Comparison of ENCODE assay signal across 8 cellular contexts in the genomic region with DNA sequence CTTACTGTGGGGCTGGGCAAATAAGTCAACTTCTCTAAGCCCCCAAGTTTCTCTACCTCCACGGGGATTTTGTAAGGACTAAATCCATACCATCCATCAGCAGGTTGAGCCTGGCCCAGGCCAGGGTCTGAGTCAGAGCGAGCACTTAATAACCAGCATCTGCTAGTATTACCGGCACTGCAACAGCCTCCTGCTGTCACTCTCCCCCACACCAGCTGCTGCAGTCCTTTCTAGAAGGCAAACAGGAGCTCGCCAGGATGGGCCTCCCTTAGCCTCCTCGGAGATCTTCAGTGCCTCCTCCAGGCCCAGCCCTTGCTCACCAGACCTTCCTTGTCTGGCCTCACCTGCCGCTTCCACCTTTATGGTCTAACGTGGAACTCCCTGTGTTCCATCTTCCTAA. TPM values are rescaled to one million over a fixed set of nuclear protein-coding genes. Genes with fewer than 3 reads are reported as not detected.
A peak's percentile ranks its signal among the peaks of the same experiment; 100 is the strongest.
DNase-seq lines count a peak whose midpoint lies in the region; ATAC-seq and TF ChIP-seq lines count a peak whose summit lies in the region.

No MANE protein-coding gene starts in this region.

- peaks cover 10 to 12% of the 10 kb centered on the region in 2 donors for H3K36me3 Mint-ChIP-seq in activated naive CD4-positive, alpha-beta T cell treated with anti-CD3 and anti-CD28 coated beads, Interleukin-2, amount 50 U/mL, for 72 hours
- H3K36me3 Mint-ChIP-seq in mesothelial cell of epicardium: no peaks in the 10 kb centered on the region
- peaks cover 6% of the 10 kb centered on the region for H3K36me3 Mint-ChIP-seq in type B pancreatic cell

- H3K27ac ChIP-seq in caudate nucleus (ENCODE audit: low read depth, low read length): peak overlapping the region; percentile 19

- DNase-seq in activated naive CD4-positive, alpha-beta T cell treated with anti-CD3 and anti-CD28 coated beads, Interleukin-2, amount 50 U/mL, for 72 hours (ENCODE audit: low spot score in 2 of 2): no peak
- no peak for DNase-seq in activated naive CD4-positive, alpha-beta T cell treated with anti-CD3 and anti-CD28 coated beads, Interleukin-2, amount 50 U/mL, for 16 hours
- DNase-seq in caudate nucleus (lab: John Stamatoyannopoulos, UW): peak in 1 of 61 donors; percentile 75
- DNase-seq in mesothelial cell of epicardium (ENCODE audit: low spot score in 2 of 2, unreplicated experiment in 2 of 2): no peak
- no peak for DNase-seq in type B pancreatic cell (ENCODE audit: extremely low spot score, unreplicated experiment)
- no peak for DNase-seq in NOMO-1 treated with DMSO at 0.1 percent for 48 hours (lab: John Stamatoyannopoulos, UW; ENCODE audit: unreplicated experiment)
- DNase-seq in SIG-M5 (lab: John Stamatoyannopoulos, UW): no peak

- H3K4me3 Mint-ChIP-seq in mesothelial cell of epicardium (no peak overlapping the region), type B pancreatic cell (peak overlapping the region; percentile 95)

- TF ChIP-seq CTCF in mesothelial cell of epicardium (IDR thresholded peaks at IDR 0.05; ENCODE audit: unreplicated experiment): no peak
- TF ChIP-seq CTCF in type B pancreatic cell (conservative IDR thresholded peaks at IDR 0.05): no peak

- no peak for ATAC-seq in activated naive CD4-positive, alpha-beta T cell treated with anti-CD3 and anti-CD28 coated beads, Interleukin-2, amount 50 U/mL, for 72 hours
- ATAC-seq in GM18861 (IDR thresholded peaks at IDR 0.05; ENCODE audit: unreplicated experiment): no peak

- H3K9me3 Mint-ChIP-seq in activated naive CD4-positive, alpha-beta T cell treated with anti-CD3 and anti-CD28 coated beads, Interleukin-2, amount 50 U/mL, for 72 hours: no peaks in the 10 kb centered on the region
- H3K9me3 Mint-ChIP-seq in mesothelial cell of epicardium (no peaks in the 10 kb centered on the region), type B pancreatic cell (no peaks in the 10 kb centered on the region)

- H3K4me1 Mint-ChIP-seq in mesothelial cell of epicardium: peaks cover 32% of the 10 kb centered on the region
- peaks cover 33% of the 10 kb centered on the region for H3K4me1 Mint-ChIP-seq in type B pancreatic cell (ENCODE audit: unreplicated experiment)

- H3K27me3 Mint-ChIP-seq in mesothelial cell of epicardium (ENCODE audit: low read depth): no peaks in the 10 kb centered on the region
- no peaks in the 10 kb centered on the region for H3K27me3 Mint-ChIP-seq in type B pancreatic cell

- peak overlapping the region; percentile 100 for H3K27ac Mint-ChIP-seq in activated naive CD4-positive, alpha-beta T cell treated with anti-CD3 and anti-CD28 coated beads, Interleukin-2, amount 50 U/mL, for 72 hours
- H3K27ac Mint-ChIP-seq in mesothelial cell of epicardium: peak overlapping the region; percentile 22
- H3K27ac Mint-ChIP-seq in type B pancreatic cell: peak overlapping the region; percentile 95

RNA-seq across cellular contexts. Expression of a gene that starts 3.2 kb away (rescaled TPM):
- total RNA-seq in activated naive CD4-positive, alpha-beta T cell treated with anti-CD3 and anti-CD28 coated beads, Interleukin-2, amount 50 U/mL, for 72 hours: 10 to 100 TPM; 69.7 to 78.5 TPM
- total RNA-seq in mesothelial cell of epicardium: 53.6 to 56.4 TPM (median 54.7 TPM) in 3 replicates
- 63.0 and 80.6 TPM in 2 replicates for total RNA-seq in type B pancreatic cell (ENCODE audit: low replicate concordance)

RNA-seq across cellular contexts. Expression of a gene that starts 27.7 kb away (rescaled TPM):
- 10 to 100 TPM; 15.3 to 24.8 TPM for total RNA-seq in activated naive CD4-positive, alpha-beta T cell treated with anti-CD3 and anti-CD28 coated beads, Interleukin-2, amount 50 U/mL, for 72 hours
- total RNA-seq in mesothelial cell of epicardium (18.4 to 20.4 TPM (median 20.1 TPM) in 3 replicates), type B pancreatic cell (ENCODE audit: low replicate concordance) (9.6 and 21.2 TPM in 2 replicates)

RNA-seq across cellular contexts. Expression of a gene that starts 40.0 kb away (rescaled TPM):
- under 1 TPM; 0.11 to 0.41 TPM for total RNA-seq in activated naive CD4-positive, alpha-beta T cell treated with anti-CD3 and anti-CD28 coated beads, Interleukin-2, amount 50 U/mL, for 72 hours
- 2.2 to 3.7 TPM (median 2.5 TPM) in 3 replicates for total RNA-seq in mesothelial cell of epicardium
- 1.2 and 1.3 TPM in 2 replicates for total RNA-seq in type B pancreatic cell (ENCODE audit: low replicate concordance)

Comparison
In these comparisons a context has a peak if more than half of its experiments do, and no peak if none do; other contexts are left out.
1. H3K27ac Mint-ChIP-seq: peak in every context shown above with its lines; median percentile 100 in activated naive CD4-positive, alpha-beta T cell treated with anti-CD3 and anti-CD28 coated beads, Interleukin-2, amount 50 U/mL, for 72 hours; 95 in type B pancreatic cell; 22 in mesothelial cell of epicardium.